16 cellular contexts compared by ENCODE assay signal in the genomic region with DNA sequence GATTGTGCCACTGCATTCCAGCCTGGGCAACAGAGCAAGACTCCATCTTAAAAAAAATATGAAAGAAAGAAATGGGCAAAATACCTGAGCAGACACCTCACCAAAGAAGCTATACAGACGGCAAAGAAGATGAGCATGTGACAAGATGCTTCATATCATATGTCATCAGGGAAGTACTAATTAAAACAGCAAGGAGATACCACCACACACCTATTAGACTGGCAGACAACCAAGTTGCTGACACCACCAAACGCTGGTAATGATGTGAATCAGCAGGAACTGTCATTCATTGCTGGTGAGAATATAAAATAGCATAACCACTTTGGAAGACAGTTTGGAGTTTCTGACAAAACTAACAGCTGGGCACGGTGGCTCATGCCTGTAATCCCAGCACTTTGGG. TPM values are rescaled to one million over a fixed set of nuclear protein-coding genes. Genes with fewer than 3 reads are reported as not detected.
DNase-seq lines count a peak whose midpoint lies in the region; ATAC-seq and TF ChIP-seq lines count a peak whose summit lies in the region.
"Had no signal": no experiment of that assay in that cellular context is flagged by ENCODE, and none has a peak within 500 bp of the region (broad histone marks: within the 10 kb centered on the region; RNA-seq: fewer than 3 reads in every experiment).

No MANE protein-coding gene starts in this region.

- no peaks in the 10 kb centered on the region for H3K79me2 ChIP-seq in MM.1S (ENCODE audit: low read length)

- TF ChIP-seq CTCF in lower lobe of right lung (IDR thresholded peaks at IDR 0.05) (no peak), heart left ventricle (IDR thresholded peaks at IDR 0.05) (no peak), MM.1S (IDR thresholded peaks at IDR 0.05; ENCODE audit: low read length) (no peak)

- intact Hi-C loops in lower lobe of right lung (cut with DNase I) (no loop called here), heart left ventricle (cut with DNase I) (no loop called here)

- H3K4me2 ChIP-seq in MM.1S (ENCODE audit: low read depth, low read length), result no peak overlapping the region
- H3K4me2 ChIP-seq: GM23338 had no signal

- H3K9me2 ChIP-seq in MM.1S (replicated peaks; ENCODE audit: insufficient read depth, low read length), result no peaks in the 10 kb centered on the region

- H3K4me1 ChIP-seq in lower lobe of right lung (no peaks in the 10 kb centered on the region), heart left ventricle (no peaks in the 10 kb centered on the region), MM.1S (ENCODE audit: low read length) (no peaks in the 10 kb centered on the region)
- H3K4me1 ChIP-seq: HAP-1 had no signal

- H3K9ac ChIP-seq in MM.1S (ENCODE audit: low read length), result no peak overlapping the region

- H3K27me3 ChIP-seq in lower lobe of right lung (ENCODE audit: low read depth), result no peaks in the 10 kb centered on the region
- H3K27me3 ChIP-seq in heart left ventricle, result peaks cover 0 to 4% (median 0%) of the 10 kb centered on the region in 9 donors
- H3K27me3 ChIP-seq in MM.1S (replicated peaks; ENCODE audit: insufficient read depth, low read length), result no peaks in the 10 kb centered on the region

- H3F3A ChIP-seq in MM.1S (ENCODE audit: insufficient read depth, low read length), result no peaks in the 10 kb centered on the region

- DNase-seq in activated CD8-positive, alpha-beta memory T cell treated with anti-CD3 and anti-CD28 coated beads for 24 hours, result peak; percentile 19
- DNase-seq in activated CD8-positive, alpha-beta memory T cell treated with anti-CD3 and anti-CD28 coated beads, Interleukin-2, amount 50 U/mL, for 48 hours, result no peak
- DNase-seq in RPMI8226, result peak; percentile 27
- peak; percentile 10 for DNase-seq in lower lobe of right lung
- DNase-seq in heart left ventricle, result no peak
- DNase-seq in MM.1S, result no peak
- DNase-seq: CD8-positive, alpha-beta T cell; COR-L47; DMS153; DMS79 treated with DMSO at 0.1 percent for 48 hours; EL had no signal

- H3K36me3 ChIP-seq in lower lobe of right lung (no peaks in the 10 kb centered on the region), heart left ventricle (no peaks in the 10 kb centered on the region), MM.1S (replicated peaks; ENCODE audit: insufficient read depth, low read length) (no peaks in the 10 kb centered on the region)
- H3K36me3 ChIP-seq: HAP-1 had no signal

- 66 to 74% (median 72%) methylated on average over 3 of the region's 3 CpGs for WGBS in heart left ventricle, 4 donors

- ATAC-seq in esophagus mucosa (peak; percentile 50), lower lobe of right lung (no peak), heart left ventricle (no peak), GM21360 (IDR thresholded peaks at IDR 0.05; ENCODE audit: unreplicated experiment) (no peak)
- ATAC-seq: CD8-positive, alpha-beta T cell; GM23338 had no signal

- H3K27ac ChIP-seq in lower lobe of right lung, result no peak overlapping the region
- no peak overlapping the region for H3K27ac ChIP-seq in heart left ventricle
- H3K27ac ChIP-seq in MM.1S (ENCODE audit: low read length), result no peak overlapping the region
- H3K27ac ChIP-seq: 22Rv1 had no signal

- H3K9me3 ChIP-seq in lower lobe of right lung, result peaks cover 8% of the 10 kb centered on the region
- peaks cover 0 to 46% (median 13%) of the 10 kb centered on the region in 12 donors for H3K9me3 ChIP-seq in heart left ventricle
- H3K9me3 ChIP-seq in MM.1S (replicated peaks; ENCODE audit: insufficient read depth, low read length), result no peaks in the 10 kb centered on the region

- H2AFZ ChIP-seq in MM.1S (ENCODE audit: low read length), result no peak overlapping the region
- H2AFZ ChIP-seq: GM23338 had no signal

- TF ChIP-seq POLR2A in heart left ventricle (IDR thresholded peaks at IDR 0.05), result no peak

- H3K4me3 ChIP-seq in lower lobe of right lung, result no peak overlapping the region
- no peak overlapping the region for H3K4me3 ChIP-seq in heart left ventricle
- no peak overlapping the region for H3K4me3 ChIP-seq in MM.1S (ENCODE audit: low read length)
- H3K4me3 ChIP-seq: GM23338, HAP-1 had no signal

- H4K20me1 ChIP-seq in MM.1S (ENCODE audit: insufficient read depth, low read length), result no peaks in the 10 kb centered on the region

RNA-seq across cellular contexts. Expression of a gene that starts 11.5 kb away (rescaled TPM):
- 82.2 TPM for total RNA-seq in esophagus mucosa
- total RNA-seq in lower lobe of right lung, result 47.0 TPM
- 10 to 100 TPM; 39.7 to 50.3 (median 45.8) TPM for total RNA-seq in heart left ventricle
- polyA plus RNA-seq in heart left ventricle, result 10 to 100 TPM; 19.7 to 30.4 TPM

Comparison
In these comparisons a context has a peak if more than half of its experiments do, and no peak if none do; other contexts are left out.
1. DNase-seq: peak in activated CD8-positive, alpha-beta memory T cell treated with anti-CD3 and anti-CD28 coated beads for 24 hours (single experiment), RPMI8226 (single experiment) and lower lobe of right lung (single experiment); none in activated CD8-positive, alpha-beta memory T cell treated with anti-CD3 and anti-CD28 coated beads, Interleukin-2, amount 50 U/mL, for 48 hours (single experiment), heart left ventricle (0 of 5) and MM.1S (single experiment).